ENCODE assay signal across 24 cellular contexts in the genomic region with DNA sequence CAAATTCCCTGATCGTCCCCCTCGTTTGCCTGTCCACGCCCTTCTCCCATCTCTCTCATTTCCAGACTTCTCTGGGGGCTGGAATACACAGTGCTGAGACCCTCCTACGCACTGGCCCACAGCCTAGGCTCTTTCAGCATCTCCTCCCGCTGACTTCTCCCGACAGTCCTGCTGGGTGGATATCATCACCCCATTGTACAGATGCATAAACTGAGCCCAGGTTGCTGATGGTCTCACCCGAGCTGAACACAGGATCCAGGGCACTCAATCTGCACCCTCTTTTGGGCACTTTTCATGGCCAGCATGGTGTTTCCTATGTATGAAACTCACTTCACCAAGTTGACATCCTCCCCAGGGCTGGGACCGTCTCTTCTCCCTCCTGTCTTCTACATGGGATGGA. TPM values are rescaled to one million over a fixed set of nuclear protein-coding genes. Genes with fewer than 3 reads are reported as not detected.
DNase-seq lines count a peak whose midpoint lies in the region; ATAC-seq, FAIRE-seq and TF ChIP-seq lines count a peak whose summit lies in the region.
"Had no signal": no experiment of that assay in that cellular context is flagged by ENCODE, and none has a peak within 500 bp of the region (broad histone marks: within the 10 kb centered on the region; RNA-seq: fewer than 3 reads in every experiment).

No MANE protein-coding gene starts in this region.

- no peak overlapping the region for H3K9ac ChIP-seq in kidney (ENCODE audit: low read length in 2 of 2)
- H3K9ac ChIP-seq: GM23248 had no signal

- TF ChIP-seq POLR2A in tibial nerve (IDR thresholded peaks at IDR 0.05): no peak

- H3K27me3 ChIP-seq in tibial nerve: no peaks in the 10 kb centered on the region

- H3K27me3 Mint-ChIP-seq in activated T-helper 1 cell treated with anti-CD3 and anti-CD28 coated beads, Interleukin-12 subunit alpha, Interleukin-12 subunit beta, Interleukin-2, Interleukin-4 antibody, amounts not matched to agents 30 ng/mL and 10 ng/mL and 1 ng/mL, durations not matched to agents 14 hours and 24 hours and 36 hours (ENCODE audit: insufficient read depth): peaks cover 4% of the 10 kb centered on the region
- H3K27me3 Mint-ChIP-seq: CD4-positive, alpha-beta memory T cell had no signal

- H3K27ac ChIP-seq in angular gyrus (ENCODE audit: low read depth, low read length) (peak overlapping the region; percentile 98), caudate nucleus (ENCODE audit: low read depth, low read length) (peak overlapping the region; percentile 99), kidney (ENCODE audit: low read depth in 2 of 2, low read length in 2 of 2) (no peak overlapping the region), tibial nerve (peak overlapping the region; percentile 73 to 96 (median 86))
- H3K27ac ChIP-seq: A549, GM23248, SJCRH30 had no signal

- no peak for FAIRE-seq in kidney (lab: Jason Lieb, UNC)
- FAIRE-seq: A549, GM12878 had no signal

- DNase-seq in caudate nucleus (lab: John Stamatoyannopoulos, UW) (no peak), kidney (peak; percentile 17), tibial nerve (ENCODE audit: low spot score in 2 of 2) (no peak), NOMO-1 (lab: John Stamatoyannopoulos, UW; ENCODE audit: unreplicated experiment in 2 of 2) (no peak)
- no peak for DNase-seq in activated T-helper 1 cell treated with anti-CD3 and anti-CD28 coated beads, Interleukin-12 subunit alpha, Interleukin-12 subunit beta, Interleukin-2, Interleukin-4 antibody, amounts not matched to agents 30 ng/mL and 10 ng/mL and 1 ng/mL, durations not matched to agents 14 hours and 24 hours and 36 hours (ENCODE audit: low spot score)
- DNase-seq: CD4-positive, alpha-beta memory T cell; COR-L47; GDM1; GM23248; Karpas-422; NCI-H1092 treated with DMSO at 0.1 percent for 48 hours; NCI-H1436; NCI-H187 treated with DMSO at 0.1 percent for 48 hours; NCI-H2171 treated with DMSO at 0.1 percent for 48 hours; NCI-H524; NCI-H774; PC-3; SJCRH30 had no signal

- H3K9me3 Mint-ChIP-seq in activated T-helper 1 cell treated with anti-CD3 and anti-CD28 coated beads, Interleukin-12 subunit alpha, Interleukin-12 subunit beta, Interleukin-2, Interleukin-4 antibody, amounts not matched to agents 30 ng/mL and 10 ng/mL and 1 ng/mL, durations not matched to agents 14 hours and 24 hours and 36 hours: no peaks in the 10 kb centered on the region
- H3K9me3 Mint-ChIP-seq: CD4-positive, alpha-beta memory T cell had no signal

- H3K36me3 Mint-ChIP-seq in activated T-helper 1 cell treated with anti-CD3 and anti-CD28 coated beads, Interleukin-12 subunit alpha, Interleukin-12 subunit beta, Interleukin-2, Interleukin-4 antibody, amounts not matched to agents 30 ng/mL and 10 ng/mL and 1 ng/mL, durations not matched to agents 14 hours and 24 hours and 36 hours (ENCODE audit: low read depth): no peaks in the 10 kb centered on the region
- H3K36me3 Mint-ChIP-seq: CD4-positive, alpha-beta memory T cell had no signal

- no peak overlapping the region for H3K27ac Mint-ChIP-seq in activated T-helper 1 cell treated with anti-CD3 and anti-CD28 coated beads, Interleukin-12 subunit alpha, Interleukin-12 subunit beta, Interleukin-2, Interleukin-4 antibody, amounts not matched to agents 30 ng/mL and 10 ng/mL and 1 ng/mL, durations not matched to agents 14 hours and 24 hours and 36 hours
- H3K27ac Mint-ChIP-seq: CD4-positive, alpha-beta memory T cell had no signal

- ATAC-seq in HG03095 (IDR thresholded peaks at IDR 0.05; ENCODE audit: unreplicated experiment): no peak
- ATAC-seq: GM12878, PC-3, SK-N-SH treated with all-trans-retinoic acid at 6 μM for 48 hours had no signal

- TF ChIP-seq CTCF in kidney (IDR thresholded peaks at IDR 0.05; ENCODE audit: borderline replicate concordance, extremely low read depth, insufficient read depth): no peak
- no peak for TF ChIP-seq CTCF in tibial nerve (IDR thresholded peaks at IDR 0.05)

- H3K4me1 Mint-ChIP-seq in activated T-helper 1 cell treated with anti-CD3 and anti-CD28 coated beads, Interleukin-12 subunit alpha, Interleukin-12 subunit beta, Interleukin-2, Interleukin-4 antibody, amounts not matched to agents 30 ng/mL and 10 ng/mL and 1 ng/mL, durations not matched to agents 14 hours and 24 hours and 36 hours (ENCODE audit: low read depth): no peaks in the 10 kb centered on the region

- intact Hi-C loops in kidney (cut with DNase I): no loop called here
- intact Hi-C loops in activated T-helper 1 cell treated with anti-CD3 and anti-CD28 coated beads, Interleukin-12 subunit alpha, Interleukin-12 subunit beta, Interleukin-2, Interleukin-4 antibody, amounts not matched to agents 30 ng/mL and 10 ng/mL and 1 ng/mL, durations not matched to agents 14 hours and 24 hours and 36 hours (cut with micrococcal nuclease): no loop called here

- H3K4me1 ChIP-seq in kidney (ENCODE audit: control insufficient read depth in 1 of 2, insufficient read depth in 1 of 2, low read depth in 1 of 2, low read length in 2 of 2) (peaks cover 0 to 2% of the 10 kb centered on the region in 2 donors), tibial nerve (peaks cover 0 to 77% (median 44%) of the 10 kb centered on the region in 4 donors)
- H3K4me1 ChIP-seq: A549, HAP-1, SJCRH30 had no signal

- no peak overlapping the region for H3K4me3 Mint-ChIP-seq in activated T-helper 1 cell treated with anti-CD3 and anti-CD28 coated beads, Interleukin-12 subunit alpha, Interleukin-12 subunit beta, Interleukin-2, Interleukin-4 antibody, amounts not matched to agents 30 ng/mL and 10 ng/mL and 1 ng/mL, durations not matched to agents 14 hours and 24 hours and 36 hours
- H3K4me3 Mint-ChIP-seq: CD4-positive, alpha-beta memory T cell had no signal

- 34 to 71% methylated on average over 8 of the region's 8 CpGs for WGBS in tibial nerve, 2 donors

- H3K9me3 ChIP-seq in kidney (ENCODE audit: control insufficient read depth in 1 of 2, low read length in 2 of 2) (no peaks in the 10 kb centered on the region), tibial nerve (no peaks in the 10 kb centered on the region)
- H3K9me3 ChIP-seq: A549, HAP-1, SJCRH30 had no signal

- H3K4me3 ChIP-seq in kidney (ENCODE audit: low read length in 2 of 2) (no peak overlapping the region), tibial nerve (no peak overlapping the region)
- H3K4me3 ChIP-seq: A549, GM12878, GM23248, HAP-1, SJCRH30 had no signal

- H3K36me3 ChIP-seq in kidney (ENCODE audit: control insufficient read depth in 1 of 2, insufficient read depth in 2 of 2, low read length in 2 of 2): no peaks in the 10 kb centered on the region
- no peaks in the 10 kb centered on the region for H3K36me3 ChIP-seq in tibial nerve
- H3K36me3 ChIP-seq: HAP-1, SJCRH30 had no signal

- TF ChIP-seq EP300 in tibial nerve (IDR thresholded peaks at IDR 0.05): no peak

RNA-seq across cellular contexts. Expression of a gene that starts 31.7 kb away (rescaled TPM):
- 43.4 TPM for total RNA-seq in kidney
- 28.4 TPM for polyA plus RNA-seq in kidney (ENCODE audit: insufficient read depth, low read depth, low replicate concordance)
- 10 to 100 TPM; 32.1 to 49.8 (median 44.2) TPM for total RNA-seq in tibial nerve
- 12.0 and 14.8 TPM in 2 replicates for total RNA-seq in activated T-helper 1 cell treated with anti-CD3 and anti-CD28 coated beads, Interleukin-12 subunit alpha, Interleukin-12 subunit beta, Interleukin-2, Interleukin-4 antibody, amounts not matched to agents 30 ng/mL and 10 ng/mL and 1 ng/mL, durations not matched to agents 14 hours and 24 hours and 36 hours

RNA-seq across cellular contexts. Expression of a gene that starts 41.2 kb away (rescaled TPM):
- total RNA-seq in kidney (1.5 TPM), tibial nerve (10 to 100 TPM; 59.9 to 94.0 (median 84.2) TPM)
- 0.22 TPM for polyA plus RNA-seq in kidney (ENCODE audit: insufficient read depth, low read depth, low replicate concordance)
- total RNA-seq in activated T-helper 1 cell treated with anti-CD3 and anti-CD28 coated beads, Interleukin-12 subunit alpha, Interleukin-12 subunit beta, Interleukin-2, Interleukin-4 antibody, amounts not matched to agents 30 ng/mL and 10 ng/mL and 1 ng/mL, durations not matched to agents 14 hours and 24 hours and 36 hours: not detected in 2 replicates
- total RNA-seq: CD4-positive, alpha-beta memory T cell; GM12878; GM23248; SJCRH30 had no signal
- polyA plus RNA-seq: A549; CD4-positive, alpha-beta memory T cell; GM23248 had no signal

RNA-seq across cellular contexts. Expression of a gene that starts 58.5 kb away (rescaled TPM):
- 0.31 TPM for total RNA-seq in kidney
- polyA plus RNA-seq in kidney (ENCODE audit: insufficient read depth, low read depth, low replicate concordance): 0.92 TPM
- 1 to 10 TPM in 3 of 4 donors, under 1 TPM in 1; 0.98 to 1.8 (median 1.4) TPM for total RNA-seq in tibial nerve
- 0.34 TPM in 1 of 2 replicates, not detected in the other for total RNA-seq in activated T-helper 1 cell treated with anti-CD3 and anti-CD28 coated beads, Interleukin-12 subunit alpha, Interleukin-12 subunit beta, Interleukin-2, Interleukin-4 antibody, amounts not matched to agents 30 ng/mL and 10 ng/mL and 1 ng/mL, durations not matched to agents 14 hours and 24 hours and 36 hours
- total RNA-seq: CD4-positive, alpha-beta memory T cell; GM12878; PC-3 had no signal
- polyA plus RNA-seq: A549; CD4-positive, alpha-beta memory T cell; GM12878 had no signal

Comparison
In these comparisons a context has a peak if more than half of its experiments do, and no peak if none do; other contexts are left out.
1. H3K27ac ChIP-seq: peak in angular gyrus (single experiment), caudate nucleus (single experiment) and tibial nerve (4 of 4); none in kidney (0 of 2).
2. RNA of a gene that starts 41.2 kb away (total RNA-seq): 59.9 to 94.0 TPM in tibial nerve; 1.5 TPM in kidney (single experiment) and not detected in activated T-helper 1 cell treated with anti-CD3 and anti-CD28 coated beads, Interleukin-12 subunit alpha, Interleukin-12 subunit beta, Interleukin-2, Interleukin-4 antibody, amounts not matched to agents 30 ng/mL and 10 ng/mL and 1 ng/mL, durations not matched to agents 14 hours and 24 hours and 36 hours; every median in the first group is over 10 times any median in the second.